In genomic region chr13:52362169-52362887, GRCh38 we compare ENCODE assay signal across 6 cellular contexts. TPM values are rescaled to one million over a fixed set of nuclear protein-coding genes. Genes with fewer than 3 reads are reported as not detected.
DNase-seq lines count a peak whose midpoint lies in the region; ATAC-seq, FAIRE-seq and TF ChIP-seq lines count a peak whose summit lies in the region.
"Not testable (repeated sequence)": the region's sequence is repeated elsewhere in the genome, so short reads cannot be mapped to it uniquely, and the experiment has no call there.

No MANE protein-coding gene starts in this region.

- H3K9me3 ChIP-seq in PC-3 (ENCODE audit: low read length); astrocyte (ENCODE audit: insufficient read depth, low read depth, low read length); HepG2 (ENCODE audit: low read length): not testable (repeated sequence)

- H3K4me1 ChIP-seq in GM23338 (ENCODE audit: insufficient read depth); PC-3 (ENCODE audit: insufficient read depth, low read length); astrocyte (ENCODE audit: insufficient read depth, low read length); foreskin keratinocyte; HepG2 (ENCODE audit: insufficient read depth, low read length): not testable (repeated sequence)

- H2AFZ ChIP-seq in GM23338: peak overlapping the region; percentile 66; the same call in 1 of the 2 replicates
- H2AFZ ChIP-seq in PC-3 (ENCODE audit: low read length); astrocyte (ENCODE audit: low read depth, low read length); HepG2 (ENCODE audit: low read length): not testable (repeated sequence)

- not testable (repeated sequence) for H3K36me3 Mint-ChIP-seq in GM23338 (ENCODE audit: low read depth); astrocyte (ENCODE audit: low read depth, unreplicated experiment)

- not testable (repeated sequence) for H3K4me1 Mint-ChIP-seq in GM23338; astrocyte (ENCODE audit: low read depth, unreplicated experiment)

- not testable (repeated sequence) for H3F3A ChIP-seq in GM23338 (replicated peaks; ENCODE audit: low read depth); PC-3 (ENCODE audit: low read length, unreplicated experiment)

- not testable (repeated sequence) for TF ChIP-seq POLR2A in HepG2 (IDR thresholded peaks at IDR 0.05; ENCODE audit: insufficient read depth in 1 of 2, low read depth in 2 of 2, low read length in 2 of 2)

- not testable (repeated sequence) for H3K27ac ChIP-seq in GM23338 (ENCODE audit: low read depth); HepG2 (ENCODE audit: extremely low read length, insufficient read depth, low read length)
- peak overlapping the region; percentile 30; the same call in 1 of the 2 replicates for H3K27ac ChIP-seq in PC-3 (ENCODE audit: low read length)
- peak overlapping the region; percentile 12 for H3K27ac ChIP-seq in astrocyte (ENCODE audit: low read depth, low read length)
- H3K27ac ChIP-seq in foreskin keratinocyte: peak overlapping the region; percentile 58

- H3K4me3 ChIP-seq in GM23338; PC-3 (ENCODE audit: low read length); astrocyte (ENCODE audit: insufficient read depth, low read depth, low read length); HepG2 (replicated peaks in 1 of 3; ENCODE audit: insufficient read depth in 1 of 3, low read depth in 2 of 3, low read length in 3 of 3): not testable (repeated sequence)

- POLR2A ChIA-PET in PC-3 (lab: Charles Lee; ENCODE audit: unreplicated experiment); HepG2 (lab: Yijun Ruan, JAX): not testable (repeated sequence)

- TF ChIP-seq EP300 in HepG2 (IDR thresholded peaks at IDR 0.05; ENCODE audit: low read depth in 2 of 2, low read length in 2 of 2); HepG2 (CRISPR knock-in tag; IDR thresholded peaks at IDR 0.05; ENCODE audit: borderline replicate concordance): not testable (repeated sequence)

- WGBS in HepG2 (ENCODE audit: low lambda C conversion rate): 20% methylated on average over 4 of the region's 6 CpGs

- intact Hi-C loops in PC-3 (cut with micrococcal nuclease); HepG2 (cut with micrococcal nuclease; ENCODE audit: unreplicated experiment): not testable (repeated sequence)

- FAIRE-seq in G401.6 (lab: Jason Lieb, UNC) (peak; percentile 97), astrocyte (lab: Jason Lieb, UNC) (peak; percentile 98), HepG2 (lab: Jason Lieb, UNC) (peak; percentile 61)

- not testable (repeated sequence) for H3K4me3 Mint-ChIP-seq in GM23338
- peak overlapping the region; percentile 20 for H3K4me3 Mint-ChIP-seq in astrocyte (ENCODE audit: unreplicated experiment)

- not testable (repeated sequence) for DNase-seq in GM23338 (ENCODE audit: low spot score); PC-3; astrocyte (ENCODE audit: low read depth); HepG2 (ENCODE audit: low spot score)
- DNase-seq in foreskin keratinocyte: peak in 1 of 2 donors; percentile 54

- not testable (repeated sequence) for TF ChIP-seq RAD21 in HepG2 (CRISPR knock-in tag; IDR thresholded peaks at IDR 0.05)

- not testable (repeated sequence) for BruUV-seq in PC-3 (replicated peaks; lab: Mats Ljungman, UMichigan); HepG2 (replicated peaks; lab: Mats Ljungman, UMichigan)

- not testable (repeated sequence) for H3K36me3 ChIP-seq in GM23338 (ENCODE audit: insufficient read depth); PC-3 (ENCODE audit: low read depth, low read length); astrocyte (ENCODE audit: insufficient read depth, low read length); HepG2 (replicated peaks in 1 of 2; ENCODE audit: control insufficient read depth in 1 of 2, insufficient read depth in 2 of 2, low read length in 2 of 2)

- H3K79me2 ChIP-seq in GM23338 (replicated peaks; ENCODE audit: insufficient read depth); PC-3 (ENCODE audit: low read length); astrocyte (ENCODE audit: insufficient read depth, low read length); HepG2 (ENCODE audit: insufficient read depth, low read length): not testable (repeated sequence)

- H3K9me2 ChIP-seq in GM23338 (ENCODE audit: insufficient read depth); PC-3 (replicated peaks; ENCODE audit: low read length): not testable (repeated sequence)

- TF ChIP-seq CTCF in GM23338 (conservative IDR thresholded peaks at IDR 0.05; ENCODE audit: low read depth in 2 of 2); PC-3 (conservative IDR thresholded peaks at IDR 0.05; ENCODE audit: low read depth, low read length); astrocyte (IDR thresholded peaks at IDR 0.05; ENCODE audit: insufficient read depth, low read depth, low read length); foreskin keratinocyte (conservative IDR thresholded peaks at IDR 0.05); HepG2 (CRISPR knock-in tag; IDR thresholded peaks at IDR 0.05): not testable (repeated sequence)

- CTCF ChIA-PET in PC-3 (lab: Charles Lee); HepG2 (lab: Yijun Ruan, JAX; ENCODE audit: low intra/inter-chr PET ratio, low total read pairs): not testable (repeated sequence)

- not testable (repeated sequence) for H3K27me3 ChIP-seq in GM23338 (ENCODE audit: insufficient read depth); PC-3 (ENCODE audit: low read length); astrocyte (ENCODE audit: insufficient read depth, low read length); foreskin keratinocyte; HepG2 (ENCODE audit: control insufficient read depth in 1 of 2, insufficient read depth in 2 of 2, low read length in 2 of 2)

- H3K4me2 ChIP-seq in GM23338; HepG2 (ENCODE audit: low read depth, low read length): not testable (repeated sequence)
- H3K4me2 ChIP-seq in PC-3 (ENCODE audit: low read length) (peak overlapping the region; percentile 41; the same call in 1 of the 2 replicates), astrocyte (ENCODE audit: low read length) (peak overlapping the region; percentile 5)

- in situ Hi-C loops in HepG2 (cut with HindIII; ENCODE audit: extremely low pct_ligation_motif_present, low pct_unique_long_range_greater_than_20kb): not testable (repeated sequence)

- H3K9me3 Mint-ChIP-seq in GM23338; astrocyte (ENCODE audit: unreplicated experiment): not testable (repeated sequence)

- not testable (repeated sequence) for H3K27me3 Mint-ChIP-seq in GM23338 (ENCODE audit: insufficient read depth, low read depth, poor library complexity); astrocyte (ENCODE audit: low read depth, unreplicated experiment)

- not testable (repeated sequence) for H3K27ac Mint-ChIP-seq in GM23338
- peak overlapping the region; percentile 66 for H3K27ac Mint-ChIP-seq in astrocyte (ENCODE audit: unreplicated experiment)

- not testable (repeated sequence) for H4K20me1 ChIP-seq in GM23338 (replicated peaks; ENCODE audit: insufficient read depth); PC-3 (ENCODE audit: low read length); astrocyte (ENCODE audit: insufficient read depth, low read length); HepG2 (ENCODE audit: insufficient read depth, low read length)

- not testable (repeated sequence) for H3K9ac ChIP-seq in PC-3 (ENCODE audit: low read length); astrocyte (ENCODE audit: low read length); HepG2 (ENCODE audit: insufficient read depth, low read depth, low read length)

- ATAC-seq in GM23338, HepG2: not testable (repeated sequence)
- ATAC-seq in PC-3 (peak; percentile 84), foreskin keratinocyte (peak; percentile 72)

RNA-seq across cellular contexts. Expression of gene THSD1, which starts 43.6 kb away (rescaled TPM):
- 0.69 TPM in 1 of 2 replicates, not detected in the other for total RNA-seq in GM23338 (2014; rRNA removed; shearing (Covaris generic))
- 0.07 TPM in 1 of 2 replicates, not detected in the other for polyA plus RNA-seq in GM23338 (2016; fragmentation: Nextera tagmentation; extraction: Ambion mirVana)
- total RNA-seq in PC-3 (2014; rRNA removed): 1.0 and 1.3 TPM in 2 replicates
- 14.4 and 18.7 TPM in 2 replicates for total RNA-seq in astrocyte
- total RNA-seq in foreskin keratinocyte: 9.8 TPM in 2 replicates
- polyA plus RNA-seq in foreskin keratinocyte: 5.1 and 5.7 TPM in 2 replicates
- total RNA-seq in HepG2 (2016; rRNA removed; fragmentation: Illumina TruSeq; extraction: Trizol): 0.11 TPM in 1 of 2 replicates, not detected in the other
- 0.51 and 0.62 TPM in 2 replicates for total RNA-seq in HepG2 (2016; cell fraction: cytosol; rRNA removed; fragmentation: Illumina TruSeq; extraction: Trizol; ENCODE audit: low read depth)
- 0.06 TPM in 1 of 2 replicates, not detected in the other for total RNA-seq in HepG2 (2016; cell fraction: insoluble cytoplasmic fraction; rRNA removed; fragmentation: Illumina TruSeq; extraction: Trizol)
- 0.21 and 0.37 TPM in 2 replicates for total RNA-seq in HepG2 (2016; cell fraction: membrane; rRNA removed; fragmentation: Illumina TruSeq; extraction: Trizol)
- total RNA-seq in HepG2 (2016; cell fraction: nucleus; rRNA removed; fragmentation: Illumina TruSeq; extraction: Trizol): not detected in 2 replicates
- 0.15 and 0.18 TPM in 2 replicates for polyA plus RNA-seq in HepG2 (2011; rRNA removed)
- 0.05 and 0.06 TPM in 2 replicates for polyA plus RNA-seq in HepG2 (2011; cell fraction: cytosol; rRNA removed)
- polyA plus RNA-seq in HepG2 (2011; cell fraction: nucleus; rRNA removed): 0.52 and 0.61 TPM in 2 replicates
- polyA plus RNA-seq in HepG2 (2012): 0.15 TPM in 1 of 2 replicates, not detected in the other
- not detected in 2 replicates for polyA plus RNA-seq in HepG2 (2016; cell fraction: cytosol; fragmentation: Illumina TruSeq; extraction: Trizol; ENCODE audit: low read depth)
- polyA plus RNA-seq in HepG2 (2016; cell fraction: insoluble cytoplasmic fraction; fragmentation: Illumina TruSeq; extraction: Trizol; ENCODE audit: low read depth): not detected in 2 replicates
- not detected in 2 replicates for polyA plus RNA-seq in HepG2 (2016; cell fraction: membrane; fragmentation: Illumina TruSeq; extraction: Trizol; ENCODE audit: low read depth)
- 0.16 TPM in 1 of 2 replicates, not detected in the other for polyA plus RNA-seq in HepG2 (2016; cell fraction: nucleus; fragmentation: Illumina TruSeq; extraction: Trizol; ENCODE audit: insufficient read depth, low read depth)
- 0.20 and 3.8 TPM in 2 replicates for polyA minus RNA-seq in HepG2 (2011; rRNA and poly(A)+ RNA removed; ENCODE audit: low replicate concordance)
- not detected in 2 replicates for polyA minus RNA-seq in HepG2 (2011; cell fraction: cytosol; rRNA and poly(A)+ RNA removed)
- polyA minus RNA-seq in HepG2 (2011; cell fraction: nucleus; rRNA and poly(A)+ RNA removed): 0.26 and 0.37 TPM in 2 replicates
